In genomic region chr2:160379399-160379798, GRCh38 we compare ENCODE assay signal across 10 cellular contexts.
DNase-seq lines count a peak whose midpoint lies in the region; ATAC-seq and TF ChIP-seq lines count a peak whose summit lies in the region.
"Had no signal": no experiment of that assay in that cellular context is flagged by ENCODE, and none has a peak within 500 bp of the region (broad histone marks: within the 10 kb centered on the region; RNA-seq: fewer than 3 reads in every experiment).

No MANE protein-coding gene starts in this region.

- peaks cover 5% of the 10 kb centered on the region for H3K36me3 Mint-ChIP-seq in CD4-positive, alpha-beta T cell (ENCODE audit: low read depth)
- H3K36me3 Mint-ChIP-seq: brain had no signal

- no peak overlapping the region for H3K27ac ChIP-seq in CD4-positive, alpha-beta T cell (ENCODE audit: low read depth, low read length)
- H3K27ac ChIP-seq in SK-N-MC, result no peak overlapping the region
- peak overlapping the region; percentile 37 to 71 (median 68) for H3K27ac ChIP-seq in sigmoid colon
- peak overlapping the region in 11 of 59 donors; percentile 6 to 73 (median 43) for H3K27ac ChIP-seq in dorsolateral prefrontal cortex

- TF ChIP-seq EP300 in sigmoid colon (IDR thresholded peaks at IDR 0.05), result peak in 1 of 4 donors; percentile 50

- ATAC-seq in CD4-positive, alpha-beta T cell (ENCODE audit: poor library complexity), result no peak

- H3K36me3 ChIP-seq in SK-N-MC (ENCODE audit: insufficient read depth, low read length) (no peaks in the 10 kb centered on the region), sigmoid colon (no peaks in the 10 kb centered on the region)

- no peak for TF ChIP-seq POLR2A in sigmoid colon (IDR thresholded peaks at IDR 0.05)

- no peaks in the 10 kb centered on the region for H3K9me3 ChIP-seq in CD4-positive, alpha-beta T cell (ENCODE audit: control insufficient read depth, low read length)
- no peaks in the 10 kb centered on the region for H3K9me3 ChIP-seq in SK-N-MC (ENCODE audit: low read depth, low read length)
- no peaks in the 10 kb centered on the region for H3K9me3 ChIP-seq in sigmoid colon

- no peaks in the 10 kb centered on the region for H3K9me3 Mint-ChIP-seq in CD4-positive, alpha-beta T cell
- H3K9me3 Mint-ChIP-seq: brain had no signal

- peaks cover 95% of the 10 kb centered on the region for H3K4me1 Mint-ChIP-seq in CD4-positive, alpha-beta T cell (ENCODE audit: low read depth)

- peak overlapping the region; percentile 65 for H3K27ac Mint-ChIP-seq in CD4-positive, alpha-beta T cell
- H3K27ac Mint-ChIP-seq: brain had no signal

- H3K9ac ChIP-seq in SK-N-MC (ENCODE audit: insufficient read length), result no peak overlapping the region

- H3K4me3 ChIP-seq in SK-N-MC, result no peak overlapping the region
- H3K4me3 ChIP-seq in fibroblast of the aortic adventitia (ENCODE audit: low read depth, low read length), result no peak overlapping the region
- no peak overlapping the region for H3K4me3 ChIP-seq in sigmoid colon
- peak overlapping the region in 1 of 59 donors; percentile 4 for H3K4me3 ChIP-seq in dorsolateral prefrontal cortex

- 50 to 61% methylated on average over 3 of the region's 3 CpGs for WGBS in sigmoid colon, 2 donors

- DNase-seq in CD4-positive, alpha-beta T cell, result no peak
- DNase-seq in SK-N-MC (ENCODE audit: low read depth, low spot score), result peak; percentile 20
- DNase-seq in fibroblast of the aortic adventitia (ENCODE audit: low read depth), result peak; percentile 98
- no peak for DNase-seq in sigmoid colon
- no peak for DNase-seq in occipital lobe (lab: John Stamatoyannopoulos, UW)
- no peak for DNase-seq in GM19240 (ENCODE audit: insufficient read length, low spot score)
- DNase-seq in dorsolateral prefrontal cortex, result no peak
- no peak for DNase-seq in stimulated activated CD4-positive, alpha-beta T cell treated with anti-CD3 and anti-CD28 coated beads, Interleukin-12 subunit alpha, Interleukin-12 subunit beta, amount 100 ng/mL, for 4 hours
- DNase-seq: NCI-H2107 had no signal

- CTCF ChIA-PET in CD4-positive, alpha-beta T cell (lab: Charles Lee), result no interaction called here

- H3K4me3 Mint-ChIP-seq in CD4-positive, alpha-beta T cell, result no peak overlapping the region
- H3K4me3 Mint-ChIP-seq: brain had no signal

- no peak for TF ChIP-seq CTCF in CD4-positive, alpha-beta T cell (IDR thresholded peaks at IDR 0.05)
- no peak for TF ChIP-seq CTCF in fibroblast of the aortic adventitia (IDR thresholded peaks at IDR 0.05; ENCODE audit: insufficient read depth, low read length)
- no peak for TF ChIP-seq CTCF in sigmoid colon (IDR thresholded peaks at IDR 0.05)
- no peak for TF ChIP-seq CTCF in dorsolateral prefrontal cortex (IDR thresholded peaks at IDR 0.05 in 54 of 56, conservative IDR thresholded peaks at IDR 0.05 in 2 of 56; ENCODE audit: low read depth in 1 of 56, partially characterized antibody in 56 of 56)

- no peaks in the 10 kb centered on the region for H3K27me3 Mint-ChIP-seq in CD4-positive, alpha-beta T cell

- POLR2A ChIA-PET in CD4-positive, alpha-beta T cell (lab: Charles Lee), result interaction anchor here (0.7 kb wide), 1 partner anchor 49 kb away, joined by 3 read pairs; no protein-coding TSS in a partner anchor

- no peaks in the 10 kb centered on the region for H3K27me3 ChIP-seq in CD4-positive, alpha-beta T cell (ENCODE audit: control insufficient read depth, insufficient read depth, low read length)
- H3K27me3 ChIP-seq in sigmoid colon, result no peaks in the 10 kb centered on the region
- H3K27me3 ChIP-seq in dorsolateral prefrontal cortex, result no peaks in the 10 kb centered on the region

- intact Hi-C loops in CD4-positive, alpha-beta T cell (cut with DNase I, micrococcal nuclease), result loop anchor here in 1 of 2 experiments (10.0 kb wide), 2 partner anchors 45 to 275 kb away; no protein-coding TSS in a partner anchor
- intact Hi-C loops in sigmoid colon (cut with DNase I) (no loop called here), dorsolateral prefrontal cortex (cut with DNase I) (no loop called here)

- H3K4me1 ChIP-seq in sigmoid colon, result peaks cover 0 to 93% (median 88%) of the 10 kb centered on the region in 4 donors

Comparison
In these comparisons a context has a peak if more than half of its experiments do, and no peak if none do; other contexts are left out.
1. DNase-seq: peak in SK-N-MC (single experiment) and fibroblast of the aortic adventitia (single experiment); none in CD4-positive, alpha-beta T cell (0 of 10), sigmoid colon (single experiment), occipital lobe (single experiment), GM19240 (single experiment), dorsolateral prefrontal cortex (0 of 10) and stimulated activated CD4-positive, alpha-beta T cell treated with anti-CD3 and anti-CD28 coated beads, Interleukin-12 subunit alpha, Interleukin-12 subunit beta, amount 100 ng/mL, for 4 hours (single experiment).
2. H3K27ac ChIP-seq: peak in sigmoid colon (4 of 4); none in CD4-positive, alpha-beta T cell (single experiment) and SK-N-MC (single experiment).